Comparison of ENCODE assay signal across 29 cellular contexts in the genomic region with DNA sequence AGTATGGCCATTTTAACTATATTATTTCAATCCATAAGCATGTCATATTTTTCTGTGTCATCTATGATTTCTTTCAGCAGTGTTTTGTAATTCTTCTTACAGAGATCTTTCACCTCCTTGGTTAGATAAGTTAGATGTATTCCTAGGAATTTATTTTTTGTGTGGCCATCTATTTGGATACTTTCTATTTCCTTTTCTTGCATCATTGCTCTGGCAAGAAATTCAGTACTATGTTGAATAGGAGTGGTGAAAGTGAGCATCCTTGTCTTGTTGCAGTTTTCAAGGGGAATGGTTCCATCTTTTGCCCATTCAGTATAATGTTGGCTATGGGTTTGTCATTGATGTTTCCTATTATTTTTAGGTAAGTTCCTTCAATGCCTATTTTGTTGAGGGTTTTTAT.
"Had no signal": no experiment of that assay in that cellular context is flagged by ENCODE, and none has a peak within 500 bp of the region (broad histone marks: within the 10 kb centered on the region; RNA-seq: fewer than 3 reads in every experiment).

No MANE protein-coding gene starts in this region.

- ATAC-seq: activated naive CD4-positive, alpha-beta T cell treated with anti-CD3 and anti-CD28 coated beads, Interleukin-2, amount 50 U/mL, for 72 hours; activated T-cell treated with anti-CD3 and anti-CD28 coated beads, Interleukin-2, amount 50 U/mL, for 4 hours; activated T-cell treated with anti-CD3 and anti-CD28 coated beads, Interleukin-2, amount 50 U/mL, for 72 hours; activated T-helper 17 cell treated with anti-CD3 and anti-CD28 coated beads, Interleukin-2, amount 50 U/mL, for 72 hours had no signal

- H3K27me3 ChIP-seq: ascending aorta, cardiac muscle cell had no signal

- DNase-seq: activated B cell treated with CpG ODN at 0.5 μM for 24 hours; activated CD4-positive, alpha-beta memory T cell treated with anti-CD3 and anti-CD28 coated beads, Interleukin-2, amount 10 ng/mL, durations not matched to agents 7 days and 5 days; activated CD4-positive, alpha-beta T cell treated with anti-CD3 and anti-CD28 coated beads for 4 hours; activated CD4-positive, alpha-beta T cell treated with anti-CD3 and anti-CD28 coated beads, Interleukin-2, amount 10 ng/mL, durations not matched to agents 24 days and 14 days; activated CD4-positive, alpha-beta T cell treated with anti-CD3 and anti-CD28 coated beads, Interleukin-2, amount 50 U/mL, for 1 hour; activated CD4-positive, alpha-beta T cell treated with anti-CD3 and anti-CD28 coated beads, Interleukin-2, amount 50 U/mL, for 4 hours; activated CD4-positive, CD25-positive, alpha-beta regulatory T cell treated with anti-CD3 and anti-CD28 coated beads, Interleukin-2, amount 50 U/mL, for 72 hours; activated CD8-positive, alpha-beta memory T cell treated with anti-CD3 and anti-CD28 coated beads, Interleukin-2, amount 50 U/mL, for 4 hours; activated effector memory CD4-positive, alpha-beta T cell treated with anti-CD3 and anti-CD28 coated beads, Interleukin-2, amount 50 U/mL, for 16 hours; activated gamma-delta T cell treated with Interleukin-2 at 50 U/mL for 16 hours; activated naive CD4-positive, alpha-beta T cell; activated naive CD4-positive, alpha-beta T cell treated with anti-CD3 and anti-CD28 coated beads for 36 hours; activated naive CD4-positive, alpha-beta T cell treated with anti-CD3 and anti-CD28 coated beads, Interleukin-2, amount 50 U/mL, for 16 hours; activated naive CD8-positive, alpha-beta T cell treated with anti-CD3 and anti-CD28 coated beads for 36 hours; activated T-cell treated with anti-CD3 and anti-CD28 coated beads for 4 hours; activated T-cell treated with anti-CD3 and anti-CD28 coated beads, Interleukin-2, amount 50 U/mL, for 1 hour; activated T-cell treated with anti-CD3 and anti-CD28 coated beads, Interleukin-2, amount 50 U/mL, for 4 hours; activated T-cell treated with anti-CD3 and anti-CD28 coated beads, Interleukin-2, amount 50 U/mL, for 72 hours; amygdala; anterior cingulate cortex; caudate nucleus; cerebellar nuclear complex; T-helper 1 cell; T-helper 2 cell; T-helper 9 cell had no signal

- H3K4me1 ChIP-seq: ascending aorta had no signal

- H3K36me3 ChIP-seq: ascending aorta, cardiac muscle cell had no signal

- H3K4me3 ChIP-seq: ascending aorta, cardiac muscle cell had no signal
